ENCODE assay signal across 10 cellular contexts in the genomic region with DNA sequence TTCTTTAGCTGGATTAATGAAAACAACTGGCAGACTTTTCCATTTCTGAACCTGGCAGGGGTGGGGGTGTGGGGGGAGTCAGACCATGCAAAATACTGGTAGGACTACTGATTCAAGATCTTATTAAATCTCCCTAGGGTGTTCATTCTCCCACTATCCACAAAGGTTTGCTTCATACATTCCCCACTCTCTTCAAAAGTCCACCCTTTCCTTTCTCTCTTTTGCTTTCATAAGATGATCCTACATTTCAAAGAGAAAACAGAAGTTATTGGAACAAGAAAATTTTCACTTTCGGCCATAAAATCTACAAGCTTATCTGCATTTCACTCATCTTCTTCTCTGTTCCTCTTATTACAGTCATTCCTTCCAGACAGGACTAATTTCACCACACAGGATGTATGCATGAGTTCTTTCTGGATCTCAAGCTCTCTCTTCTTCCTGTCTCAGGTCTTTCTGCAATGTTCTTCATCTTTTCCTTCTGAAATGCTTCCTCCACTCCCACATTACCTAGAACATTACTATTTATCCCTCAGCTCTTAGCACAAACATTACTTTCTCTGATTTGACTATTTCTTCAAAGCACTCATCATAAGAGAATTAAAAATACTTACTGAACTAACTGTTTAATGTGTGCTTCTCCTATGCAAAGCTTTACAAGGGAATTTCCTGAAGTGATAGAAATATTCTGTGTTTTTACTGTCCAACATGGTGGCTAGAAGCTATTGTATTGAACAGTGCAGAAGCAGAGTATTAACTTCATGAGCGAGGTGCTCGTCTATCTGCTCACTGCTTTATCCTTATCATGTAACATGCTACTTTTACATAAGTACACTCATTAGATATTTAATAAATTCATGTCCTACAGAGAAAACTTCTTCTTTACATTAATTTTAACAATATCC.
A peak's percentile ranks its signal among the peaks of the same experiment; 100 is the strongest.
DNase-seq lines count a peak whose midpoint lies in the region; ATAC-seq and TF ChIP-seq lines count a peak whose summit lies in the region.
"Had no signal": no experiment of that assay in that cellular context is flagged by ENCODE, and none has a peak within 500 bp of the region (broad histone marks: within the 10 kb centered on the region; RNA-seq: fewer than 3 reads in every experiment).

No MANE protein-coding gene starts in this region.

- TF ChIP-seq CTCF in CD14-positive monocyte (IDR thresholded peaks at IDR 0.05) (no peak), NB4 (IDR thresholded peaks at IDR 0.05; ENCODE audit: low read depth, low read length) (no peak)

- H3K4me3 ChIP-seq in NB4 (ENCODE audit: low read depth, low read length): no peak overlapping the region
- H3K4me3 ChIP-seq: neural progenitor cell had no signal

- peak overlapping the region in 5 of 7 donors; percentile 9 to 29 (median 12) for H3K27ac Mint-ChIP-seq in CD14-positive monocyte
- H3K27ac Mint-ChIP-seq in activated T-helper 2 cell treated with anti-CD3 and anti-CD28 coated beads, Interferon-gamma antibody, Interleukin-2, Interleukin-4, amounts not matched to agents 10 μg/mL and 5 μg/mL and 100 μg/mL, durations not matched to agents 14 hours and 24 hours and 36 hours: no peak overlapping the region
- H3K27ac Mint-ChIP-seq: neural progenitor cell had no signal

- H3K4me1 Mint-ChIP-seq in CD14-positive monocyte: peaks cover 19% of the 10 kb centered on the region
- peaks cover 20% of the 10 kb centered on the region for H3K4me1 Mint-ChIP-seq in activated T-helper 2 cell treated with anti-CD3 and anti-CD28 coated beads, Interferon-gamma antibody, Interleukin-2, Interleukin-4, amounts not matched to agents 10 μg/mL and 5 μg/mL and 100 μg/mL, durations not matched to agents 14 hours and 24 hours and 36 hours (ENCODE audit: low read depth)
- H3K4me1 Mint-ChIP-seq: neural progenitor cell had no signal

- intact Hi-C loops in CD14-positive monocyte (cut with micrococcal nuclease): no loop called here
- intact Hi-C loops in posterior cingulate gyrus (cut with DNase I): no loop called here
- intact Hi-C loops in activated T-helper 2 cell treated with anti-CD3 and anti-CD28 coated beads, Interferon-gamma antibody, Interleukin-2, Interleukin-4, amounts not matched to agents 10 μg/mL and 5 μg/mL and 100 μg/mL, durations not matched to agents 14 hours and 24 hours and 36 hours (cut with micrococcal nuclease): loop anchor here (1.0 kb wide), 1 partner anchor 79 kb away; no protein-coding TSS in a partner anchor

- DNase-seq in CD14-positive monocyte (ENCODE audit: low spot score): no peak
- DNase-seq in NB4 (ENCODE audit: low read depth): peak; percentile 11
- no peak for DNase-seq in SHP77 treated with DMSO at 0.1 percent for 48 hours (lab: John Stamatoyannopoulos, UW)
- no peak for DNase-seq in DMS153 treated with DMSO at 0.1 percent for 48 hours (lab: John Stamatoyannopoulos, UW; ENCODE audit: unreplicated experiment)
- no peak for DNase-seq in posterior cingulate gyrus
- no peak for DNase-seq in activated T-helper 2 cell treated with anti-CD3 and anti-CD28 coated beads, Interferon-gamma antibody, Interleukin-2, Interleukin-4, amounts not matched to agents 10 μg/mL and 5 μg/mL and 100 μg/mL, durations not matched to agents 14 hours and 24 hours and 36 hours (ENCODE audit: low spot score)
- DNase-seq: DMS53 had no signal

- peak; percentile 71 for ATAC-seq in GM19035 (IDR thresholded peaks at IDR 0.05; ENCODE audit: unreplicated experiment)
- ATAC-seq in HG02870 (IDR thresholded peaks at IDR 0.05; ENCODE audit: unreplicated experiment): peak; percentile 84

- no peak for TF ChIP-seq POLR2A in NB4 (IDR thresholded peaks at IDR 0.05; ENCODE audit: extremely low read depth, insufficient read length)

- peaks cover 6 to 11% of the 10 kb centered on the region in 2 donors for H3K36me3 Mint-ChIP-seq in CD14-positive monocyte
- H3K36me3 Mint-ChIP-seq in activated T-helper 2 cell treated with anti-CD3 and anti-CD28 coated beads, Interferon-gamma antibody, Interleukin-2, Interleukin-4, amounts not matched to agents 10 μg/mL and 5 μg/mL and 100 μg/mL, durations not matched to agents 14 hours and 24 hours and 36 hours (ENCODE audit: low read depth): no peaks in the 10 kb centered on the region
- H3K36me3 Mint-ChIP-seq: neural progenitor cell had no signal

- H3K4me3 Mint-ChIP-seq in CD14-positive monocyte: peak overlapping the region in 1 of 2 donors; percentile 28
- H3K4me3 Mint-ChIP-seq in activated T-helper 2 cell treated with anti-CD3 and anti-CD28 coated beads, Interferon-gamma antibody, Interleukin-2, Interleukin-4, amounts not matched to agents 10 μg/mL and 5 μg/mL and 100 μg/mL, durations not matched to agents 14 hours and 24 hours and 36 hours (ENCODE audit: low read depth): no peak overlapping the region
- H3K4me3 Mint-ChIP-seq: neural progenitor cell had no signal

- peaks cover 0 to 6% (median 3%) of the 10 kb centered on the region in 7 donors for H3K9me3 Mint-ChIP-seq in CD14-positive monocyte
- H3K9me3 Mint-ChIP-seq in activated T-helper 2 cell treated with anti-CD3 and anti-CD28 coated beads, Interferon-gamma antibody, Interleukin-2, Interleukin-4, amounts not matched to agents 10 μg/mL and 5 μg/mL and 100 μg/mL, durations not matched to agents 14 hours and 24 hours and 36 hours: peaks cover 5% of the 10 kb centered on the region

- H3K27me3 Mint-ChIP-seq in CD14-positive monocyte (ENCODE audit: low read depth in 3 of 3): no peaks in the 10 kb centered on the region
- no peaks in the 10 kb centered on the region for H3K27me3 Mint-ChIP-seq in activated T-helper 2 cell treated with anti-CD3 and anti-CD28 coated beads, Interferon-gamma antibody, Interleukin-2, Interleukin-4, amounts not matched to agents 10 μg/mL and 5 μg/mL and 100 μg/mL, durations not matched to agents 14 hours and 24 hours and 36 hours (ENCODE audit: low read depth)
